In the genomic region with DNA sequence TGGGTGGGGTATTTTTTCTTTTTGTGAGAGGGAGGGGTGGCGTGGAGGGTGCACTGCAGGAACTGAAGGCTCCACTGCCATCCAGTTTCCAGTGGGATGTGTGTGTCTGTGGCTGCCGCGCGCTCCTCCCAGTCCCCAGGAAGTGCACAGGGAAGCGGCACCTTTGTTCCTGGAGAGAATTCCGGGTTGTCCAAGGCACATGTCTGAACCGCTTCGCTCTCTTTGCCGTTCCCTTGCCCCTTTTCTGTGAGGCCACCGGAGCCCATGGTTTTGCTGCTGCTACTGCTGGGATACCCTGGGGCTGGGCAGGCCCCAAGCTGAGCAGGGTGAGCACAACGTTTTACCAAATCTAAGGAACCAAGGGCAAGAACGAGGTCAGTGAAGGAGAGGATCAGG, we compare ENCODE assay signal across 29 cellular contexts. TPM values are rescaled to one million over a fixed set of nuclear protein-coding genes. Genes with fewer than 3 reads are reported as not detected.
DNase-seq lines count a peak whose midpoint lies in the region; ATAC-seq and TF ChIP-seq lines count a peak whose summit lies in the region.
"Had no signal": no experiment of that assay in that cellular context is flagged by ENCODE, and none has a peak within 500 bp of the region (broad histone marks: within the 10 kb centered on the region; RNA-seq: fewer than 3 reads in every experiment).

No MANE protein-coding gene starts in this region.

- no peak for ATAC-seq in activated CD8-positive, alpha-beta T cell treated with anti-CD3 and anti-CD28 coated beads for 36 hours
- no peak for ATAC-seq in HG02642 (IDR thresholded peaks at IDR 0.05; ENCODE audit: poor library complexity, unreplicated experiment)
- ATAC-seq: activated T-helper 17 cell treated with anti-CD3 and anti-CD28 coated beads, Interleukin-2, amount 50 U/mL, for 72 hours; GM23338; left lobe of liver; pancreas; right cardiac atrium had no signal

- no peaks in the 10 kb centered on the region for H3K9me3 ChIP-seq in effector memory CD4-positive, alpha-beta T cell (ENCODE audit: control insufficient read depth, low read length)
- no peaks in the 10 kb centered on the region for H3K9me3 ChIP-seq in thymus (ENCODE audit: control insufficient read depth)
- H3K9me3 ChIP-seq: pancreas, SJSA1, thoracic aorta had no signal

- H3K27me3 ChIP-seq in effector memory CD4-positive, alpha-beta T cell (replicated peaks; ENCODE audit: control insufficient read depth, insufficient read depth, low read length, poor library complexity, severe bottlenecking), result no peaks in the 10 kb centered on the region
- no peaks in the 10 kb centered on the region for H3K27me3 ChIP-seq in thymus (ENCODE audit: control insufficient read depth, insufficient read depth)
- H3K27me3 ChIP-seq: brain microvascular endothelial cell, pancreas, SJSA1 had no signal

- H3K9me3 Mint-ChIP-seq in activated naive CD8-positive, alpha-beta T cell (ENCODE audit: low read depth), result no peaks in the 10 kb centered on the region
- H3K9me3 Mint-ChIP-seq in activated naive CD8-positive, alpha-beta T cell treated with anti-CD3 and anti-CD28 coated beads for 36 hours, result no peaks in the 10 kb centered on the region
- H3K9me3 Mint-ChIP-seq in activated CD8-positive, alpha-beta T cell treated with anti-CD3 and anti-CD28 coated beads for 36 hours, result no peaks in the 10 kb centered on the region
- H3K9me3 Mint-ChIP-seq: activated CD4-positive, alpha-beta T cell treated with anti-CD3 and anti-CD28 coated beads, Interleukin-2, amount 10 ng/mL, durations not matched to agents 24 days and 14 days; activated T-helper 17 cell treated with anti-CD3 and anti-CD28 coated beads, Interleukin-2, amount 50 U/mL, for 72 hours; CD8-positive, alpha-beta memory T cell; GM23338; nephron progenitor cell had no signal

- DNase-seq in activated naive CD8-positive, alpha-beta T cell treated with anti-CD3 and anti-CD28 coated beads for 36 hours, result no peak
- no peak for DNase-seq in Jurkat, Clone E6-1 (ENCODE audit: low read depth, low spot score)
- no peak for DNase-seq in effector memory CD4-positive, alpha-beta T cell
- DNase-seq in activated CD8-positive, alpha-beta T cell treated with anti-CD3 and anti-CD28 coated beads for 36 hours, result no peak
- DNase-seq in AG08395 (ENCODE audit: low spot score), result no peak
- DNase-seq: ACHN; activated CD4-positive, alpha-beta T cell treated with anti-CD3 and anti-CD28 coated beads, Interleukin-2, amount 10 ng/mL, durations not matched to agents 24 days and 14 days; brain microvascular endothelial cell; CD8-positive, alpha-beta memory T cell; erythroblast; KBM-7; NCI-H1694 treated with DMSO at 0.1 percent for 48 hours; NCI-H2171 treated with DMSO at 0.1 percent for 48 hours; NCI-H524 treated with DMSO at 0.1 percent for 48 hours; nephron progenitor cell; stimulated activated CD4-positive, alpha-beta T cell treated with anti-CD3 and anti-CD28 coated beads, Interleukin-4, amount 100 ng/mL, for 24 hours; stimulated activated naive CD4-positive, alpha-beta T cell had no signal

- 96% methylated on average over 12 of the region's 12 CpGs for WGBS in thymus

- POLR2A ChIA-PET in activated CD8-positive, alpha-beta T cell treated with anti-CD3 and anti-CD28 coated beads for 36 hours (lab: Charles Lee), result no interaction called here

- TF ChIP-seq CTCF in activated CD8-positive, alpha-beta T cell treated with anti-CD3 and anti-CD28 coated beads for 36 hours (IDR thresholded peaks at IDR 0.05), result no peak

- no peak overlapping the region for H3K4me3 Mint-ChIP-seq in activated naive CD8-positive, alpha-beta T cell
- no peak overlapping the region for H3K4me3 Mint-ChIP-seq in activated naive CD8-positive, alpha-beta T cell treated with anti-CD3 and anti-CD28 coated beads for 36 hours
- H3K4me3 Mint-ChIP-seq in activated CD8-positive, alpha-beta T cell treated with anti-CD3 and anti-CD28 coated beads for 36 hours, result no peak overlapping the region
- H3K4me3 Mint-ChIP-seq: CD8-positive, alpha-beta memory T cell; GM23338; nephron progenitor cell had no signal

- H3K27ac Mint-ChIP-seq in activated naive CD8-positive, alpha-beta T cell, result peak overlapping the region; percentile 51
- no peak overlapping the region for H3K27ac Mint-ChIP-seq in activated naive CD8-positive, alpha-beta T cell treated with anti-CD3 and anti-CD28 coated beads for 36 hours
- no peak overlapping the region for H3K27ac Mint-ChIP-seq in activated CD8-positive, alpha-beta T cell treated with anti-CD3 and anti-CD28 coated beads for 36 hours
- H3K27ac Mint-ChIP-seq: activated CD4-positive, alpha-beta T cell treated with anti-CD3 and anti-CD28 coated beads, Interleukin-2, amount 10 ng/mL, durations not matched to agents 24 days and 14 days; GM23338; nephron progenitor cell had no signal

- H3K27me3 Mint-ChIP-seq in activated naive CD8-positive, alpha-beta T cell, result no peaks in the 10 kb centered on the region
- H3K27me3 Mint-ChIP-seq in activated naive CD8-positive, alpha-beta T cell treated with anti-CD3 and anti-CD28 coated beads for 36 hours, result no peaks in the 10 kb centered on the region
- H3K27me3 Mint-ChIP-seq in activated CD8-positive, alpha-beta T cell treated with anti-CD3 and anti-CD28 coated beads for 36 hours, result no peaks in the 10 kb centered on the region
- H3K27me3 Mint-ChIP-seq: activated CD4-positive, alpha-beta T cell treated with anti-CD3 and anti-CD28 coated beads, Interleukin-2, amount 10 ng/mL, durations not matched to agents 24 days and 14 days; activated T-helper 17 cell treated with anti-CD3 and anti-CD28 coated beads, Interleukin-2, amount 50 U/mL, for 72 hours had no signal

- intact Hi-C loops in activated CD8-positive, alpha-beta T cell treated with anti-CD3 and anti-CD28 coated beads for 36 hours (cut with micrococcal nuclease), result no loop called here

- H3K36me3 Mint-ChIP-seq in activated naive CD8-positive, alpha-beta T cell, result peaks cover 9% of the 10 kb centered on the region
- peaks cover 12% of the 10 kb centered on the region for H3K36me3 Mint-ChIP-seq in activated naive CD8-positive, alpha-beta T cell treated with anti-CD3 and anti-CD28 coated beads for 36 hours
- H3K36me3 Mint-ChIP-seq in activated CD8-positive, alpha-beta T cell treated with anti-CD3 and anti-CD28 coated beads for 36 hours (ENCODE audit: low read depth), result peaks cover 27% of the 10 kb centered on the region

- peak overlapping the region; percentile 50 for H3K4me3 ChIP-seq in Jurkat, Clone E6-1 (ENCODE audit: low read length)
- no peak overlapping the region for H3K4me3 ChIP-seq in effector memory CD4-positive, alpha-beta T cell (ENCODE audit: insufficient read depth, low read depth, low read length, poor library complexity, severe bottlenecking)
- H3K4me3 ChIP-seq in thymus (ENCODE audit: low read length), result no peak overlapping the region
- H3K4me3 ChIP-seq: GM23338, pancreas, SJSA1, thoracic aorta had no signal

- CTCF ChIA-PET in activated CD8-positive, alpha-beta T cell treated with anti-CD3 and anti-CD28 coated beads for 36 hours (lab: Charles Lee), result no interaction called here

- peaks cover 46% of the 10 kb centered on the region for H3K36me3 ChIP-seq in effector memory CD4-positive, alpha-beta T cell (ENCODE audit: control insufficient read depth, insufficient read depth, low read length)
- H3K36me3 ChIP-seq in thymus (ENCODE audit: control insufficient read depth, insufficient read depth), result peaks cover 66% of the 10 kb centered on the region

- peaks cover 30% of the 10 kb centered on the region for H3K4me1 ChIP-seq in effector memory CD4-positive, alpha-beta T cell (ENCODE audit: control insufficient read depth, insufficient read depth, low read length, poor library complexity, severe bottlenecking)
- H3K4me1 ChIP-seq in thymus (ENCODE audit: control insufficient read depth, insufficient read depth, low read length), result peaks cover 57% of the 10 kb centered on the region
- H3K4me1 ChIP-seq: pancreas had no signal

- peak overlapping the region; percentile 21 for H3K27ac ChIP-seq in effector memory CD4-positive, alpha-beta T cell (ENCODE audit: insufficient read depth, low read length, poor library complexity, severe bottlenecking)
- peak overlapping the region; percentile 68 for H3K27ac ChIP-seq in thymus (ENCODE audit: low read depth)
- H3K27ac ChIP-seq: brain microvascular endothelial cell, pancreas, SJSA1, thoracic aorta had no signal

- peaks cover 39% of the 10 kb centered on the region for H3K4me1 Mint-ChIP-seq in activated naive CD8-positive, alpha-beta T cell (ENCODE audit: low read depth)
- peaks cover 25% of the 10 kb centered on the region for H3K4me1 Mint-ChIP-seq in activated naive CD8-positive, alpha-beta T cell treated with anti-CD3 and anti-CD28 coated beads for 36 hours
- peaks cover 28% of the 10 kb centered on the region for H3K4me1 Mint-ChIP-seq in activated CD8-positive, alpha-beta T cell treated with anti-CD3 and anti-CD28 coated beads for 36 hours (ENCODE audit: low read depth)
- H3K4me1 Mint-ChIP-seq: nephron progenitor cell had no signal

RNA-seq across cellular contexts. Expression of a gene that starts 19.5 kb away (rescaled TPM):
- 10 to 100 TPM; 32.1 to 38.4 TPM for total RNA-seq in activated naive CD8-positive, alpha-beta T cell treated with anti-CD3 and anti-CD28 coated beads for 36 hours
- 393 TPM for polyA plus RNA-seq in Jurkat, Clone E6-1 (2012; ENCODE audit: insufficient read depth, insufficient read length)
- polyA plus RNA-seq in thymus, result 47.2 TPM
- total RNA-seq in activated CD8-positive, alpha-beta T cell treated with anti-CD3 and anti-CD28 coated beads for 36 hours, result 10 to 100 TPM; 44.6 to 45.9 TPM

RNA-seq across cellular contexts. Expression of a gene that starts 58.4 kb away (rescaled TPM):
- not detected for total RNA-seq in activated naive CD8-positive, alpha-beta T cell treated with anti-CD3 and anti-CD28 coated beads for 36 hours
- polyA plus RNA-seq in Jurkat, Clone E6-1 (2012; ENCODE audit: insufficient read depth, insufficient read length), result not detected
- polyA plus RNA-seq in thymus, result 0.23 TPM
- total RNA-seq in activated CD8-positive, alpha-beta T cell treated with anti-CD3 and anti-CD28 coated beads for 36 hours, result not detected
- total RNA-seq: activated CD4-positive, alpha-beta T cell treated with anti-CD3 and anti-CD28 coated beads, Interleukin-2, amount 10 ng/mL, durations not matched to agents 24 days and 14 days; CD8-positive, alpha-beta memory T cell; mononuclear cell; T-helper 1 cell treated with Interleukin-12 subunit alpha and Interleukin-12 subunit beta and Interleukin-4 antibody, amounts not matched to agents 30 ng/mL and 1 ng/mL, for 36 hours had no signal
- polyA plus RNA-seq: CD8-positive, alpha-beta memory T cell had no signal
